2 cellular contexts compared by ENCODE assay signal in the genomic region with DNA sequence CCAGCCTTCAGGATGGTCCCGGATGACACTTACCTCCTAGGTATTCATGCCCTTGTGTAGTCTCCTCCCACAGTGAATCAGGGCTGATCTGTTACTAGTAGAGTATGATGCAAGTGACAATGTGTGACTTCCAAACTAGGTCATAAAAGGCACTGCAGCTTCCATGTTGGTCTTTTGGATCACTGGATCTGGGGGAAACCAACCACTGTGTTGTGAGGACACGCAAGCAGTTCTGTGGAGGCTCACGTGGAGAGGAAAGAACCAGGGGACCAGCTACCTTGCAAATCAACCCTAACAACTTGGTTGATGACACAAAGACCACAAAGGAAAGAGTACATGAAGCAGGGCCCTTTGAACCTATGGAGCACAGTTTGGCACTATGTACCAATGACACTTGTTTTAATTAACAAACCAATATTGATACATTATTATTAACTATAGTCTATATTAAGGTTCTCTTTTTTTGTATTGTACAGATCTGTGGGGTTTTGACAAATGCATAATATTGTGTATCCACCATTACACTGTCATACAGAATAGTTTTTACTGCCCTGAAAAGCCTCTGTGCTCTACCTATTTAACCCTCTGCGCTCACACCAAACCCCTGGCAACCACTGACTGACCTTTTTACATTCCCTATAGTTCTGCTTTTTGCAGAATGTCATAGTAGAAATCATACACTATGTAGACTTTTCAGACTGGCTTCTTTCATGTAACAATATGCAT.
TF ChIP-seq lines count a peak whose summit lies in the region.

No MANE protein-coding gene starts in this region.

TF ChIP-seq in A549, 52 proteins besides CTCF, POLR2A, EP300 and RAD21:
- no peak for TF ChIP-seq MAFK (IDR thresholded peaks at IDR 0.05; ENCODE audit: partially characterized antibody)
- no peak for TF ChIP-seq GATA3 (IDR thresholded peaks at IDR 0.05; ENCODE audit: borderline replicate concordance)
- no peak for TF ChIP-seq HOXB13 (CRISPR knock-in tag; IDR thresholded peaks at IDR 0.05; ENCODE audit: low read depth)
- no peak for TF ChIP-seq FOXS1 (CRISPR knock-in tag; IDR thresholded peaks at IDR 0.05)
- TF ChIP-seq HMGXB4 (CRISPR knock-in tag; IDR thresholded peaks at IDR 0.05; ENCODE audit: borderline replicate concordance) = no peak
- TF ChIP-seq CBX2 (IDR thresholded peaks at IDR 0.05; ENCODE audit: borderline replicate concordance, low read depth) = no peak
- no peak for TF ChIP-seq TFCP2L1 (CRISPR knock-in tag; IDR thresholded peaks at IDR 0.05)
- TF ChIP-seq HOXA7 (CRISPR knock-in tag; IDR thresholded peaks at IDR 0.05) = no peak
- TF ChIP-seq NR3C1 (IDR thresholded peaks at IDR 0.05) = no peak
- no peak for TF ChIP-seq ESRRA (IDR thresholded peaks at IDR 0.05; ENCODE audit: borderline replicate concordance, low read length)
- TF ChIP-seq RNF2 (IDR thresholded peaks at IDR 0.05; ENCODE audit: borderline replicate concordance, low read depth) = no peak
TF ChIP-seq in A549: peak in this region for 0.

TF ChIP-seq in endothelial cell of umbilical vein, 7 proteins besides CTCF, POLR2A, EP300 and RAD21:
- no peak for TF ChIP-seq GATA2 (IDR thresholded peaks at IDR 0.05; ENCODE audit: insufficient read depth, insufficient read length, low read depth, low read length)
- no peak for TF ChIP-seq EZH2 (IDR thresholded peaks at IDR 0.05; ENCODE audit: borderline replicate concordance, low read depth, low read length, severe bottlenecking)
- TF ChIP-seq FOS (IDR thresholded peaks at IDR 0.05; ENCODE audit: borderline replicate concordance, insufficient read depth, low read length) = no peak
- no peak for TF ChIP-seq POLR2AphosphoS5 (IDR thresholded peaks at IDR 0.05; ENCODE audit: insufficient read depth, low read depth, low read length)
- no peak for TF ChIP-seq MYC (IDR thresholded peaks at IDR 0.05; ENCODE audit: low read depth, low read length)
- TF ChIP-seq, protein P1, sequence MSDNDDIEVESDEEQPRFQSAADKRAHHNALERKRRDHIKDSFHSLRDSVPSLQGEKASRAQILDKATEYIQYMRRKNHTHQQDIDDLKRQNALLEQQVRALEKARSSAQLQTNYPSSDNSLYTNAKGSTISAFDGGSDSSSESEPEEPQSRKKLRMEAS (IDR thresholded peaks at IDR 0.05; ENCODE audit: insufficient read depth, insufficient read length) = no peak
- TF ChIP-seq JUN (IDR thresholded peaks at IDR 0.05; ENCODE audit: borderline replicate concordance, insufficient read depth, insufficient read length, low read depth) = no peak
TF ChIP-seq in endothelial cell of umbilical vein: peak in this region for 0.
